8 cellular contexts compared by ENCODE assay signal in the genomic region with DNA sequence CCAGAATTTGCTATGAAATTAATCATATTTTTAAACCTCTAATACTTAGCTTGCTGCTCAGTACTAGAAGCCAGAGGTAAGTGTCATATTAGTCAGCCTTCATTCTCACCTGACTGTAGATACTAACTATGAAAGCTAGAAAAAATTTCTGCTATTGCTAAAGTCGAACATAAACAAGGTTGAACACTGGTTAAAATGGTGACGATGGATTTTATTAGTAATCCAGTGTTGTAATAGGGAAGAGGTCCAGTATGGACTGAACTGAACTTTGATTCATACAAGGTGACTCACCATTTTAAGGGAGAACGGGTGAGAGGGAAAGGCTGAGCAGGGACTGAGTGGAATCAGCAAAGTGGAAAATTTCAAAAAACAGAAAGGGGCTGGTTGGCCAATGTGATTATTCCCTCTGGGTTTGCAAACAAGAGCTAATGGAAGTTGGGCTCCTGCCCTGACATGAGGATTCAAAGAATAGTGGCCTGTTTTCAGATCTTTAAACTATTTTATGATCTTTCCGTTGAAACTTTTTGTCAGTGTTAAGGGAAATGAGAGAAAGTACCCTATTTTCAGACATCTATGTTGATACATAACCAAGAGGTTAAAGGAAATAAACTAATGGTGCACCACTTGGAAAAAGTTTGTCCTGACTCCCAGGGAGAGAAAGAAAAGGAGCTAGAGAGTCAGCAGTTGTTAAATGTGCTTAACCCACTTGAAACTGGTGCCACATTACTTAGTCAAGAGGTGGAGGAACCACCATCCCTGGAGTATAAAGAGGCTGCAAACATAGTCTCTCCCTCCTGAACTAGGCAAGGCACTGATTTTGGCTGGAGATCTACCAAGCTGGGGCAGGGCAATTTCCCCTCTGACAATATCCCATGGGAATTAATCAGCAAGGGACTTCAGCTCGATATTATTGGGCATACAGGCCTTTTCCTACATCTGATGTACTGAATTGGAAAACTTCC. TPM values are rescaled to one million over a fixed set of nuclear protein-coding genes. Genes with fewer than 3 reads are reported as not detected.
DNase-seq lines count a peak whose midpoint lies in the region; ATAC-seq and TF ChIP-seq lines count a peak whose summit lies in the region.

No MANE protein-coding gene starts in this region.

- ATAC-seq in GM19023 (IDR thresholded peaks at IDR 0.05; ENCODE audit: unreplicated experiment), result no peak

- H3K79me2 ChIP-seq in hepatocyte, result no peaks in the 10 kb centered on the region

- H3K9ac ChIP-seq in subcutaneous abdominal adipose tissue (ENCODE audit: low read length in 5 of 5), result peak overlapping the region in 3 of 5 donors; percentile 64 to 79 (median 72)

- H3K4me1 ChIP-seq in hepatocyte (ENCODE audit: insufficient read depth) (peaks cover 42% of the 10 kb centered on the region), subcutaneous abdominal adipose tissue (ENCODE audit: control insufficient read depth in 5 of 5, insufficient read depth in 5 of 5, low read length in 5 of 5) (peaks cover 6 to 63% (median 48%) of the 10 kb centered on the region in 5 donors)

- H3K4me1 Mint-ChIP-seq in activated T-helper 1 cell treated with anti-CD3 and anti-CD28 coated beads, Interleukin-12 subunit alpha, Interleukin-12 subunit beta, Interleukin-2, Interleukin-4 antibody, amounts not matched to agents 30 ng/mL and 10 ng/mL and 1 ng/mL, durations not matched to agents 14 hours and 24 hours and 36 hours (ENCODE audit: low read depth), result no peaks in the 10 kb centered on the region

- no peaks in the 10 kb centered on the region for H3K27me3 ChIP-seq in brain microvascular endothelial cell (replicated peaks)
- H3K27me3 ChIP-seq in hepatocyte, result no peaks in the 10 kb centered on the region
- H3K27me3 ChIP-seq in subcutaneous abdominal adipose tissue (ENCODE audit: control insufficient read depth in 5 of 5, insufficient read depth in 4 of 5, low read length in 5 of 5), result no peaks in the 10 kb centered on the region

- H3K27ac Mint-ChIP-seq in activated T-helper 1 cell treated with anti-CD3 and anti-CD28 coated beads, Interleukin-12 subunit alpha, Interleukin-12 subunit beta, Interleukin-2, Interleukin-4 antibody, amounts not matched to agents 30 ng/mL and 10 ng/mL and 1 ng/mL, durations not matched to agents 14 hours and 24 hours and 36 hours, result no peak overlapping the region

- H3K27ac ChIP-seq in brain microvascular endothelial cell (peak overlapping the region; percentile 22), hepatocyte (peak overlapping the region; percentile 87), subcutaneous abdominal adipose tissue (ENCODE audit: low read depth, low read length) (peak overlapping the region; percentile 94)

- DNase-seq in HFF-Myc (ENCODE audit: extremely low read depth, low read depth) (peak; percentile 36), brain microvascular endothelial cell (peak; percentile 70), hepatocyte (ENCODE audit: low spot score) (peak; percentile 78), SKM-1 (lab: John Stamatoyannopoulos, UW; ENCODE audit: unreplicated experiment) (no peak), NCI-H128 (lab: John Stamatoyannopoulos, UW; ENCODE audit: unreplicated experiment) (no peak)
- no peak for DNase-seq in activated T-helper 1 cell treated with anti-CD3 and anti-CD28 coated beads, Interleukin-12 subunit alpha, Interleukin-12 subunit beta, Interleukin-2, Interleukin-4 antibody, amounts not matched to agents 30 ng/mL and 10 ng/mL and 1 ng/mL, durations not matched to agents 14 hours and 24 hours and 36 hours (ENCODE audit: low spot score)

- H3K9me2 ChIP-seq in hepatocyte (replicated peaks; ENCODE audit: insufficient read depth), result no peaks in the 10 kb centered on the region

- no peaks in the 10 kb centered on the region for H3K9me3 Mint-ChIP-seq in activated T-helper 1 cell treated with anti-CD3 and anti-CD28 coated beads, Interleukin-12 subunit alpha, Interleukin-12 subunit beta, Interleukin-2, Interleukin-4 antibody, amounts not matched to agents 30 ng/mL and 10 ng/mL and 1 ng/mL, durations not matched to agents 14 hours and 24 hours and 36 hours

- no peak overlapping the region for H3K4me3 Mint-ChIP-seq in activated T-helper 1 cell treated with anti-CD3 and anti-CD28 coated beads, Interleukin-12 subunit alpha, Interleukin-12 subunit beta, Interleukin-2, Interleukin-4 antibody, amounts not matched to agents 30 ng/mL and 10 ng/mL and 1 ng/mL, durations not matched to agents 14 hours and 24 hours and 36 hours

- peak overlapping the region; percentile 7 for H3K4me2 ChIP-seq in hepatocyte

- intact Hi-C loops in activated T-helper 1 cell treated with anti-CD3 and anti-CD28 coated beads, Interleukin-12 subunit alpha, Interleukin-12 subunit beta, Interleukin-2, Interleukin-4 antibody, amounts not matched to agents 30 ng/mL and 10 ng/mL and 1 ng/mL, durations not matched to agents 14 hours and 24 hours and 36 hours (cut with micrococcal nuclease), result no loop called here

- H3K4me3 ChIP-seq in HFF-Myc (replicated peaks; ENCODE audit: low read depth, low read length), result no peak overlapping the region
- no peak overlapping the region for H3K4me3 ChIP-seq in brain microvascular endothelial cell (ENCODE audit: low read depth, low read length)
- no peak overlapping the region for H3K4me3 ChIP-seq in hepatocyte
- peak overlapping the region in 1 of 5 donors; percentile 4 for H3K4me3 ChIP-seq in subcutaneous abdominal adipose tissue (ENCODE audit: low read depth in 1 of 5, low read length in 5 of 5)

- no peaks in the 10 kb centered on the region for H3K36me3 ChIP-seq in brain microvascular endothelial cell (replicated peaks)
- no peaks in the 10 kb centered on the region for H3K36me3 ChIP-seq in hepatocyte (replicated peaks; ENCODE audit: insufficient read depth, low read depth)
- no peaks in the 10 kb centered on the region for H3K36me3 ChIP-seq in subcutaneous abdominal adipose tissue (ENCODE audit: control insufficient read depth in 5 of 5, insufficient read depth in 5 of 5, low read length in 5 of 5)

- H3K36me3 Mint-ChIP-seq in activated T-helper 1 cell treated with anti-CD3 and anti-CD28 coated beads, Interleukin-12 subunit alpha, Interleukin-12 subunit beta, Interleukin-2, Interleukin-4 antibody, amounts not matched to agents 30 ng/mL and 10 ng/mL and 1 ng/mL, durations not matched to agents 14 hours and 24 hours and 36 hours (ENCODE audit: low read depth), result no peaks in the 10 kb centered on the region

- no peak overlapping the region for H2AFZ ChIP-seq in hepatocyte

- in situ Hi-C loops in brain microvascular endothelial cell (cut with HindIII; ENCODE audit: low pct_ligation_motif_present, low sequenced_read_pairs), result no loop called here

- no peaks in the 10 kb centered on the region for H3K27me3 Mint-ChIP-seq in activated T-helper 1 cell treated with anti-CD3 and anti-CD28 coated beads, Interleukin-12 subunit alpha, Interleukin-12 subunit beta, Interleukin-2, Interleukin-4 antibody, amounts not matched to agents 30 ng/mL and 10 ng/mL and 1 ng/mL, durations not matched to agents 14 hours and 24 hours and 36 hours (ENCODE audit: insufficient read depth)

- TF ChIP-seq CTCF in HFF-Myc (IDR thresholded peaks at IDR 0.05; ENCODE audit: low read depth, low read length, missing control alignments) (no peak), brain microvascular endothelial cell (IDR thresholded peaks at IDR 0.05; ENCODE audit: low read depth, low read length, missing control alignments) (no peak), hepatocyte (IDR thresholded peaks at IDR 0.05; ENCODE audit: poor library complexity) (no peak)

- 43% methylated on average over 5 of the region's 5 CpGs for WGBS in hepatocyte (ENCODE audit: low lambda C conversion rate, missing lambda C conversion rate)

- no peaks in the 10 kb centered on the region for H3K9me3 ChIP-seq in hepatocyte (ENCODE audit: low read depth)
- H3K9me3 ChIP-seq in subcutaneous abdominal adipose tissue (ENCODE audit: control insufficient read depth in 5 of 5, low read length in 5 of 5), result no peaks in the 10 kb centered on the region

- no peaks in the 10 kb centered on the region for H4K20me1 ChIP-seq in hepatocyte (ENCODE audit: insufficient read depth, poor library complexity, severe bottlenecking)

RNA-seq across cellular contexts. Expression of a gene that starts 15.3 kb away (rescaled TPM):
- total RNA-seq in hepatocyte, result 175 and 179 TPM in 2 replicates
- polyA plus RNA-seq in hepatocyte, result 67.8 and 106 TPM in 2 replicates
- total RNA-seq in activated T-helper 1 cell treated with anti-CD3 and anti-CD28 coated beads, Interleukin-12 subunit alpha, Interleukin-12 subunit beta, Interleukin-2, Interleukin-4 antibody, amounts not matched to agents 30 ng/mL and 10 ng/mL and 1 ng/mL, durations not matched to agents 14 hours and 24 hours and 36 hours, result 0.29 and 0.37 TPM in 2 replicates

RNA-seq across cellular contexts. Expression of a gene that starts 55.7 kb away (rescaled TPM):
- 47.7 and 51.0 TPM in 2 replicates for total RNA-seq in hepatocyte
- polyA plus RNA-seq in hepatocyte, result 35.0 and 51.7 TPM in 2 replicates
- total RNA-seq in activated T-helper 1 cell treated with anti-CD3 and anti-CD28 coated beads, Interleukin-12 subunit alpha, Interleukin-12 subunit beta, Interleukin-2, Interleukin-4 antibody, amounts not matched to agents 30 ng/mL and 10 ng/mL and 1 ng/mL, durations not matched to agents 14 hours and 24 hours and 36 hours, result not detected in 2 replicates

Comparison
In these comparisons a context has a peak if more than half of its experiments do, and no peak if none do; other contexts are left out.
1. DNase-seq: peak in HFF-Myc (single experiment), brain microvascular endothelial cell (single experiment) and hepatocyte (single experiment); none in activated T-helper 1 cell treated with anti-CD3 and anti-CD28 coated beads, Interleukin-12 subunit alpha, Interleukin-12 subunit beta, Interleukin-2, Interleukin-4 antibody, amounts not matched to agents 30 ng/mL and 10 ng/mL and 1 ng/mL, durations not matched to agents 14 hours and 24 hours and 36 hours (single experiment), SKM-1 (single experiment) and NCI-H128 (single experiment).
2. H3K27ac ChIP-seq: peak in every context shown above with its lines; median percentile 94 in subcutaneous abdominal adipose tissue; 87 in hepatocyte; 22 in brain microvascular endothelial cell.
3. RNA of a gene that starts 15.3 kb away (total RNA-seq): 175 to 179 TPM in hepatocyte; 0.29 to 0.37 TPM in activated T-helper 1 cell treated with anti-CD3 and anti-CD28 coated beads, Interleukin-12 subunit alpha, Interleukin-12 subunit beta, Interleukin-2, Interleukin-4 antibody, amounts not matched to agents 30 ng/mL and 10 ng/mL and 1 ng/mL, durations not matched to agents 14 hours and 24 hours and 36 hours; every median in the first group is over 100 times any median in the second.
4. RNA of a gene that starts 55.7 kb away (total RNA-seq): 47.7 to 51.0 TPM in hepatocyte; not detected in activated T-helper 1 cell treated with anti-CD3 and anti-CD28 coated beads, Interleukin-12 subunit alpha, Interleukin-12 subunit beta, Interleukin-2, Interleukin-4 antibody, amounts not matched to agents 30 ng/mL and 10 ng/mL and 1 ng/mL, durations not matched to agents 14 hours and 24 hours and 36 hours; every median in the first group is over 10 times any median in the second.